ENCODE assay signal across 10 cellular contexts in genomic region chr2:44940612-44941464, GRCh38. TPM values are rescaled to one million over a fixed set of nuclear protein-coding genes. Genes with fewer than 3 reads are reported as not detected.
DNase-seq lines count a peak whose midpoint lies in the region; ATAC-seq and TF ChIP-seq lines count a peak whose summit lies in the region.
"Had no signal": no experiment of that assay in that cellular context is flagged by ENCODE, and none has a peak within 500 bp of the region (broad histone marks: within the 10 kb centered on the region; RNA-seq: fewer than 3 reads in every experiment).

No MANE protein-coding gene starts in this region.

- peak overlapping the region; percentile 84 for H3K4me2 ChIP-seq in osteoblast (ENCODE audit: insufficient read depth, low read length)

- H3K36me3 Mint-ChIP-seq in CD8-positive, alpha-beta memory T cell, result no peaks in the 10 kb centered on the region
- H3K36me3 Mint-ChIP-seq in HFFc6 (ENCODE audit: low read depth), result no peaks in the 10 kb centered on the region
- no peaks in the 10 kb centered on the region for H3K36me3 Mint-ChIP-seq in dendritic cell treated with granulocyte-macrophage colony-stimulating factor and Interleukin-4, amounts not matched to agents 40 ng/mL and 50 ng/mL, for 4 days (ENCODE audit: low read depth)

- H3K27me3 ChIP-seq in CD8-positive, alpha-beta memory T cell (ENCODE audit: insufficient read depth, low read length, poor library complexity, severe bottlenecking), result peaks cover 41% of the 10 kb centered on the region
- H3K27me3 ChIP-seq in osteoblast (ENCODE audit: insufficient read depth, low read length) (peaks cover 95% of the 10 kb centered on the region), left lung (peaks cover 98 to 100% of the 10 kb centered on the region in 2 donors)

- H3K79me2 ChIP-seq in osteoblast (ENCODE audit: insufficient read depth, low read length), result no peaks in the 10 kb centered on the region

- no peaks in the 10 kb centered on the region for H3K9me3 ChIP-seq in CD8-positive, alpha-beta memory T cell (ENCODE audit: low read length)
- no peaks in the 10 kb centered on the region for H3K9me3 ChIP-seq in osteoblast (ENCODE audit: low read depth, low read length)
- no peaks in the 10 kb centered on the region for H3K9me3 ChIP-seq in left lung

- TF ChIP-seq CTCF in HFFc6 (IDR thresholded peaks at IDR 0.05) (no peak), osteoblast (IDR thresholded peaks at IDR 0.05; ENCODE audit: extremely low read depth, low read depth, low read length) (no peak), left lung (IDR thresholded peaks at IDR 0.05) (no peak)

- H3K4me3 Mint-ChIP-seq in CD8-positive, alpha-beta memory T cell, result peak overlapping the region in 6 of 7 donors; percentile 59 to 87 (median 80)
- H3K4me3 Mint-ChIP-seq in HFFc6, result peak overlapping the region; percentile 72; the same call in 1 of the 2 replicates
- peak overlapping the region; percentile 70 for H3K4me3 Mint-ChIP-seq in dendritic cell treated with granulocyte-macrophage colony-stimulating factor and Interleukin-4, amounts not matched to agents 40 ng/mL and 50 ng/mL, for 4 days

- H3K9me3 Mint-ChIP-seq in CD8-positive, alpha-beta memory T cell, result no peaks in the 10 kb centered on the region
- no peaks in the 10 kb centered on the region for H3K9me3 Mint-ChIP-seq in HFFc6
- H3K9me3 Mint-ChIP-seq in dendritic cell treated with granulocyte-macrophage colony-stimulating factor and Interleukin-4, amounts not matched to agents 40 ng/mL and 50 ng/mL, for 4 days, result no peaks in the 10 kb centered on the region

- no peak overlapping the region for H2AFZ ChIP-seq in osteoblast (ENCODE audit: low read length)

- H3K36me3 ChIP-seq in CD8-positive, alpha-beta memory T cell (ENCODE audit: insufficient read depth, low read length), result no peaks in the 10 kb centered on the region
- H3K36me3 ChIP-seq in osteoblast (ENCODE audit: insufficient read depth, low read length), result no peaks in the 10 kb centered on the region
- H3K36me3 ChIP-seq in left lung, result no peaks in the 10 kb centered on the region

- POLR2A ChIA-PET in CD8-positive, alpha-beta memory T cell (lab: Charles Lee), result no interaction called here

- peak overlapping the region in 1 of 8 donors; percentile 38 for H3K27ac Mint-ChIP-seq in CD8-positive, alpha-beta memory T cell
- H3K27ac Mint-ChIP-seq in HFFc6, result no peak overlapping the region
- H3K27ac Mint-ChIP-seq in dendritic cell treated with granulocyte-macrophage colony-stimulating factor and Interleukin-4, amounts not matched to agents 40 ng/mL and 50 ng/mL, for 4 days, result no peak overlapping the region

- ATAC-seq in HG02798 (IDR thresholded peaks at IDR 0.05; ENCODE audit: poor library complexity, unreplicated experiment) (no peak), HG02981 (IDR thresholded peaks at IDR 0.05; ENCODE audit: unreplicated experiment) (no peak), left lung (no peak)

- no peak overlapping the region for H3K4me3 ChIP-seq in CD8-positive, alpha-beta memory T cell (ENCODE audit: low read length)
- H3K4me3 ChIP-seq in osteoblast (ENCODE audit: insufficient read depth, low read length) (peak overlapping the region; percentile 67), left lung (no peak overlapping the region)

- CTCF ChIA-PET in CD8-positive, alpha-beta memory T cell (lab: Charles Lee), result interaction anchor here (0.6 kb wide), 1 partner anchor 664 kb away, joined by 3 read pairs; no protein-coding TSS in a partner anchor

- no peak overlapping the region for H3K27ac ChIP-seq in CD8-positive, alpha-beta memory T cell (ENCODE audit: low read depth, low read length)
- H3K27ac ChIP-seq in osteoblast (ENCODE audit: low read depth, low read length) (no peak overlapping the region), left lung (no peak overlapping the region)

- H3K27me3 Mint-ChIP-seq in CD8-positive, alpha-beta memory T cell, result peaks cover 57 to 77% of the 10 kb centered on the region in 2 donors
- H3K27me3 Mint-ChIP-seq in HFFc6 (ENCODE audit: insufficient read depth), result peaks cover 83% of the 10 kb centered on the region
- peaks cover 92% of the 10 kb centered on the region for H3K27me3 Mint-ChIP-seq in dendritic cell treated with granulocyte-macrophage colony-stimulating factor and Interleukin-4, amounts not matched to agents 40 ng/mL and 50 ng/mL, for 4 days

- peaks cover 11% of the 10 kb centered on the region for H3K4me1 ChIP-seq in CD8-positive, alpha-beta memory T cell (ENCODE audit: insufficient read depth, low read length)
- H3K4me1 ChIP-seq in osteoblast (ENCODE audit: insufficient read depth, low read length), result peaks cover 2% of the 10 kb centered on the region
- peaks cover 6 to 56% of the 10 kb centered on the region in 2 donors for H3K4me1 ChIP-seq in left lung

- intact Hi-C loops in dendritic cell treated with granulocyte-macrophage colony-stimulating factor and Interleukin-4, amounts not matched to agents 40 ng/mL and 50 ng/mL, for 4 days (cut with micrococcal nuclease), result no loop called here
- intact Hi-C loops in left lung (cut with DNase I), result no loop called here

- H4K20me1 ChIP-seq in osteoblast (ENCODE audit: insufficient read depth, low read length), result no peaks in the 10 kb centered on the region

- DNase-seq in CD8-positive, alpha-beta memory T cell, result no peak
- DNase-seq in HFFc6, result no peak
- DNase-seq in osteoblast (ENCODE audit: insufficient read length, low spot score, missing footprints), result peak; percentile 75
- no peak for DNase-seq in left lung
- no peak for DNase-seq in NCI-H526 treated with DMSO at 0.1 percent for 48 hours (lab: John Stamatoyannopoulos, UW)
- DNase-seq: T1000 had no signal

- peaks cover 31 to 76% (median 38%) of the 10 kb centered on the region in 3 donors for H3K4me1 Mint-ChIP-seq in CD8-positive, alpha-beta memory T cell
- H3K4me1 Mint-ChIP-seq in HFFc6 (ENCODE audit: low read depth), result peaks cover 7% of the 10 kb centered on the region; the same call in 1 of the 2 replicates
- H3K4me1 Mint-ChIP-seq in dendritic cell treated with granulocyte-macrophage colony-stimulating factor and Interleukin-4, amounts not matched to agents 40 ng/mL and 50 ng/mL, for 4 days (ENCODE audit: low read depth), result peaks cover 52% of the 10 kb centered on the region

RNA-seq across cellular contexts. Expression of gene SIX3, which starts 0.7 kb away (rescaled TPM):
- not detected for total RNA-seq in CD8-positive, alpha-beta memory T cell
- polyA plus RNA-seq in CD8-positive, alpha-beta memory T cell, result not detected
- total RNA-seq in HFFc6 (2021; fragmentation: NEBNext Ultra II Directional; extraction: Animal tissue kit (Norgen Biotek cat#: 25700)), result not detected
- total RNA-seq in osteoblast (not detected in 2 replicates), left lung (not detected)
- total RNA-seq: mucosa of gallbladder had no signal
